ENCODE assay signal across 8 cellular contexts in genomic region chr16:56356276-56357241, GRCh38.
A peak's percentile ranks its signal among the peaks of the same experiment; 100 is the strongest.
DNase-seq lines count a peak whose midpoint lies in the region; ATAC-seq and TF ChIP-seq lines count a peak whose summit lies in the region.

No MANE protein-coding gene starts in this region.

- H3K4me3 Mint-ChIP-seq in Calu3 (ENCODE audit: low read depth, unreplicated experiment) (peak overlapping the region; percentile 65), type B pancreatic cell (peak overlapping the region; percentile 83)

- H3K4me3 ChIP-seq in adrenal gland, result peak overlapping the region in 2 of 4 donors; percentile 39 to 59
- peak overlapping the region; percentile 48 for H3K4me3 ChIP-seq in parathyroid adenoma (ENCODE audit: low read depth, low read length)

- peak overlapping the region; percentile 60 for H3K4me2 ChIP-seq in parathyroid adenoma (ENCODE audit: low read length)

- intact Hi-C loops in Calu3 (cut with micrococcal nuclease; ENCODE audit: unreplicated experiment), result no loop called here
- intact Hi-C loops in adrenal gland (cut with DNase I), result no loop called here
- intact Hi-C loops in cardiac septum (cut with DNase I), result no loop called here

- peak; percentile 89 for DNase-seq in Calu3
- DNase-seq in HT1080 (ENCODE audit: low read depth), result peak; percentile 90
- DNase-seq in SKM-1 (lab: John Stamatoyannopoulos, UW; ENCODE audit: unreplicated experiment), result peak; percentile 55
- DNase-seq in adrenal gland, result peak; percentile 84 to 94 (median 87)
- DNase-seq in cardiac septum (ENCODE audit: low spot score), result peak; percentile 90
- DNase-seq in type B pancreatic cell (ENCODE audit: extremely low spot score, unreplicated experiment), result peak; percentile 84

- CTCF ChIA-PET in Calu3 (lab: Charles Lee), result interaction anchor here (0.6 to 1.5 kb wide), 11 partner anchors 10 to 125 kb away, joined by 3 to 9 read pairs (median 5); partner anchors contain the start of genes NUDT21 and OGFOD1

- H3K27ac Mint-ChIP-seq in Calu3 (ENCODE audit: unreplicated experiment) (peak overlapping the region; percentile 34), type B pancreatic cell (peak overlapping the region; percentile 85)

- peak overlapping the region; percentile 87 for H2AFZ ChIP-seq in parathyroid adenoma

- H3K9ac ChIP-seq in parathyroid adenoma, result no peak overlapping the region

- peak; percentile 22 to 62 for TF ChIP-seq POLR2A in adrenal gland (IDR thresholded peaks at IDR 0.05)

- H3K9me3 ChIP-seq in adrenal gland (replicated peaks in 1 of 3) (no peaks in the 10 kb centered on the region), parathyroid adenoma (ENCODE audit: control insufficient read depth, low read length) (no peaks in the 10 kb centered on the region)

- H3K27ac ChIP-seq in adrenal gland, result peak overlapping the region; percentile 3 to 84 (median 29)
- H3K27ac ChIP-seq in parathyroid adenoma, result peak overlapping the region; percentile 26

- peak; percentile 94 for ATAC-seq in GM21390 (IDR thresholded peaks at IDR 0.05; ENCODE audit: unreplicated experiment)

- 1 to 2% (median 1%) methylated on average over 28 to 33 of the region's 33 CpGs for WGBS in adrenal gland, 4 donors

- peaks cover 11% of the 10 kb centered on the region for H3K27me3 Mint-ChIP-seq in Calu3 (ENCODE audit: unreplicated experiment)
- no peaks in the 10 kb centered on the region for H3K27me3 Mint-ChIP-seq in type B pancreatic cell

- H3K27me3 ChIP-seq in adrenal gland, result no peaks in the 10 kb centered on the region
- no peaks in the 10 kb centered on the region for H3K27me3 ChIP-seq in parathyroid adenoma (ENCODE audit: control insufficient read depth, insufficient read depth, low read length)

- H3K79me2 ChIP-seq in parathyroid adenoma, result no peaks in the 10 kb centered on the region

- H3K4me1 Mint-ChIP-seq in Calu3 (ENCODE audit: low read depth, unreplicated experiment) (peaks cover 11% of the 10 kb centered on the region), type B pancreatic cell (ENCODE audit: unreplicated experiment) (peaks cover 21% of the 10 kb centered on the region)

- H3K4me1 ChIP-seq in adrenal gland (replicated peaks in 1 of 2) (peaks cover 11 to 12% of the 10 kb centered on the region in 2 donors), parathyroid adenoma (peaks cover 4% of the 10 kb centered on the region)

- peak; percentile 81 for TF ChIP-seq CTCF in Calu3 (IDR thresholded peaks at IDR 0.05; ENCODE audit: unreplicated experiment)
- peak; percentile 77 to 91 (median 86) for TF ChIP-seq CTCF in adrenal gland (IDR thresholded peaks at IDR 0.05)
- peak; percentile 92 for TF ChIP-seq CTCF in parathyroid adenoma (IDR thresholded peaks at IDR 0.05)
- TF ChIP-seq CTCF in type B pancreatic cell (conservative IDR thresholded peaks at IDR 0.05), result peak; percentile 91

- peaks cover 23% of the 10 kb centered on the region for H3K36me3 Mint-ChIP-seq in Calu3 (ENCODE audit: insufficient read depth, unreplicated experiment)
- no peaks in the 10 kb centered on the region for H3K36me3 Mint-ChIP-seq in type B pancreatic cell

- no peaks in the 10 kb centered on the region for H3K9me3 Mint-ChIP-seq in Calu3 (ENCODE audit: low read depth, unreplicated experiment)
- H3K9me3 Mint-ChIP-seq in type B pancreatic cell, result no peaks in the 10 kb centered on the region

- BruUV-seq in Calu3 (replicated peaks; lab: Mats Ljungman, UMichigan), result no TSS peak

- peaks cover 0 to 4% of the 10 kb centered on the region in 2 donors for H3K36me3 ChIP-seq in adrenal gland (replicated peaks in 1 of 2)
- no peaks in the 10 kb centered on the region for H3K36me3 ChIP-seq in parathyroid adenoma (ENCODE audit: control insufficient read depth, insufficient read depth, low read length)
